Comparison of ENCODE assay signal across 20 cellular contexts in genomic region chr12:93618891-93619410, GRCh38. TPM values are rescaled to one million over a fixed set of nuclear protein-coding genes. Genes with fewer than 3 reads are reported as not detected.
DNase-seq lines count a peak whose midpoint lies in the region; ATAC-seq and TF ChIP-seq lines count a peak whose summit lies in the region.
"Had no signal": no experiment of that assay in that cellular context is flagged by ENCODE, and none has a peak within 500 bp of the region (broad histone marks: within the 10 kb centered on the region; RNA-seq: fewer than 3 reads in every experiment).

No MANE protein-coding gene starts in this region.

- TF ChIP-seq POLR2A in esophagus muscularis mucosa (IDR thresholded peaks at IDR 0.05; ENCODE audit: low read depth) = no peak

- 97% methylated on average over 8 of the region's 8 CpGs for WGBS in esophagus muscularis mucosa

- H3K36me3 Mint-ChIP-seq in activated CD8-positive, alpha-beta T cell treated with anti-CD3 and anti-CD28 coated beads, Interleukin-2, amount 10 ng/mL, durations not matched to agents 7 days and 5 days (ENCODE audit: low read depth) = no peaks in the 10 kb centered on the region
- H3K36me3 Mint-ChIP-seq in activated CD8-positive, alpha-beta T cell treated with anti-CD3 and anti-CD28 coated beads for 36 hours (ENCODE audit: low read depth) = no peaks in the 10 kb centered on the region
- H3K36me3 Mint-ChIP-seq in neural crest cell (ENCODE audit: low read depth) = no peaks in the 10 kb centered on the region
- H3K36me3 Mint-ChIP-seq in type B pancreatic cell = no peaks in the 10 kb centered on the region
- H3K36me3 Mint-ChIP-seq: CD4-positive, CD25-positive, alpha-beta regulatory T cell; CD8-positive, alpha-beta T cell had no signal

- no peak for TF ChIP-seq CTCF in activated CD8-positive, alpha-beta T cell treated with anti-CD3 and anti-CD28 coated beads for 36 hours (IDR thresholded peaks at IDR 0.05)
- TF ChIP-seq CTCF in esophagus muscularis mucosa (IDR thresholded peaks at IDR 0.05) (no peak), neural crest cell (conservative IDR thresholded peaks at IDR 0.05) (no peak), type B pancreatic cell (conservative IDR thresholded peaks at IDR 0.05) (no peak)

- no peaks in the 10 kb centered on the region for H3K27me3 ChIP-seq in esophagus muscularis mucosa
- H3K27me3 ChIP-seq: BLaER1 had no signal

- no peaks in the 10 kb centered on the region for H3K9me3 ChIP-seq in esophagus muscularis mucosa

- TF ChIP-seq EP300 in esophagus muscularis mucosa (IDR thresholded peaks at IDR 0.05) = no peak

- intact Hi-C loops in activated CD8-positive, alpha-beta T cell treated with anti-CD3 and anti-CD28 coated beads for 36 hours (cut with micrococcal nuclease) = no loop called here
- intact Hi-C loops in esophagus muscularis mucosa (cut with DNase I) = no loop called here

- no peaks in the 10 kb centered on the region for H3K4me1 Mint-ChIP-seq in activated CD8-positive, alpha-beta T cell treated with anti-CD3 and anti-CD28 coated beads, Interleukin-2, amount 10 ng/mL, durations not matched to agents 7 days and 5 days (ENCODE audit: low read depth)
- no peaks in the 10 kb centered on the region for H3K4me1 Mint-ChIP-seq in activated CD8-positive, alpha-beta T cell treated with anti-CD3 and anti-CD28 coated beads for 36 hours (ENCODE audit: low read depth)
- H3K4me1 Mint-ChIP-seq in neural crest cell (peaks cover 11% of the 10 kb centered on the region), type B pancreatic cell (ENCODE audit: unreplicated experiment) (no peaks in the 10 kb centered on the region)
- H3K4me1 Mint-ChIP-seq: B cell had no signal

- no peak overlapping the region for H3K27ac Mint-ChIP-seq in activated CD8-positive, alpha-beta T cell treated with anti-CD3 and anti-CD28 coated beads, Interleukin-2, amount 10 ng/mL, durations not matched to agents 7 days and 5 days
- no peak overlapping the region for H3K27ac Mint-ChIP-seq in activated CD8-positive, alpha-beta T cell treated with anti-CD3 and anti-CD28 coated beads for 36 hours
- H3K27ac Mint-ChIP-seq in neural crest cell (ENCODE audit: unreplicated experiment) = peak overlapping the region; percentile 76
- H3K27ac Mint-ChIP-seq in type B pancreatic cell = no peak overlapping the region
- H3K27ac Mint-ChIP-seq: B cell; CD8-positive, alpha-beta T cell; GM23338 had no signal

- no peak for ATAC-seq in activated CD8-positive, alpha-beta T cell treated with anti-CD3 and anti-CD28 coated beads, Interleukin-2, amount 10 ng/mL, durations not matched to agents 7 days and 5 days
- ATAC-seq in activated CD8-positive, alpha-beta T cell treated with anti-CD3 and anti-CD28 coated beads for 36 hours = no peak
- ATAC-seq: CD8-positive, alpha-beta T cell; GM23338 had no signal

- no peaks in the 10 kb centered on the region for H3K9me3 Mint-ChIP-seq in activated CD8-positive, alpha-beta T cell treated with anti-CD3 and anti-CD28 coated beads, Interleukin-2, amount 10 ng/mL, durations not matched to agents 7 days and 5 days (ENCODE audit: insufficient read depth)
- no peaks in the 10 kb centered on the region for H3K9me3 Mint-ChIP-seq in activated CD8-positive, alpha-beta T cell treated with anti-CD3 and anti-CD28 coated beads for 36 hours
- H3K9me3 Mint-ChIP-seq in neural crest cell (peaks cover 4% of the 10 kb centered on the region), type B pancreatic cell (no peaks in the 10 kb centered on the region)
- H3K9me3 Mint-ChIP-seq: CD8-positive, alpha-beta T cell had no signal

- H3K27me3 Mint-ChIP-seq in activated CD8-positive, alpha-beta T cell treated with anti-CD3 and anti-CD28 coated beads, Interleukin-2, amount 10 ng/mL, durations not matched to agents 7 days and 5 days (ENCODE audit: low read depth) = peaks cover 3% of the 10 kb centered on the region
- no peaks in the 10 kb centered on the region for H3K27me3 Mint-ChIP-seq in activated CD8-positive, alpha-beta T cell treated with anti-CD3 and anti-CD28 coated beads for 36 hours
- H3K27me3 Mint-ChIP-seq in neural crest cell (ENCODE audit: low read depth) (no peaks in the 10 kb centered on the region), type B pancreatic cell (peaks cover 5% of the 10 kb centered on the region)

- no peak overlapping the region for H3K27ac ChIP-seq in esophagus muscularis mucosa (replicated peaks in 1 of 4)
- H3K27ac ChIP-seq: 22Rv1, BLaER1, C4-2B had no signal

- H3K4me3 Mint-ChIP-seq in activated CD8-positive, alpha-beta T cell treated with anti-CD3 and anti-CD28 coated beads, Interleukin-2, amount 10 ng/mL, durations not matched to agents 7 days and 5 days = no peak overlapping the region
- no peak overlapping the region for H3K4me3 Mint-ChIP-seq in activated CD8-positive, alpha-beta T cell treated with anti-CD3 and anti-CD28 coated beads for 36 hours
- no peak overlapping the region for H3K4me3 Mint-ChIP-seq in neural crest cell
- no peak overlapping the region for H3K4me3 Mint-ChIP-seq in type B pancreatic cell
- H3K4me3 Mint-ChIP-seq: B cell; CD4-positive, CD25-positive, alpha-beta regulatory T cell; CD8-positive, alpha-beta T cell; GM23338 had no signal

- H3K4me1 ChIP-seq in esophagus muscularis mucosa = peaks cover 0 to 5% (median 0%) of the 10 kb centered on the region in 4 donors
- H3K4me1 ChIP-seq: BLaER1 had no signal

- peak; percentile 15 for DNase-seq in activated CD8-positive, alpha-beta T cell treated with anti-CD3 and anti-CD28 coated beads, Interleukin-2, amount 10 ng/mL, durations not matched to agents 7 days and 5 days
- no peak for DNase-seq in activated CD8-positive, alpha-beta T cell treated with anti-CD3 and anti-CD28 coated beads for 36 hours
- DNase-seq in esophagus muscularis mucosa (ENCODE audit: extremely low spot score) (peak; percentile 75), neural crest cell (ENCODE audit: low read depth, low spot score) (no peak), type B pancreatic cell (ENCODE audit: extremely low spot score, unreplicated experiment) (peak; percentile 52), NCI-H2081 (lab: John Stamatoyannopoulos, UW) (no peak)
- no peak for DNase-seq in activated CD4-positive, alpha-beta T cell treated with anti-CD3 and anti-CD28 coated beads, Interleukin-2, amount 50 U/mL, for 4 hours
- DNase-seq in stimulated activated CD4-positive, alpha-beta T cell treated with anti-CD3 and anti-CD28 coated beads, Interleukin-4, amount 100 ng/mL, for 24 hours = no peak
- DNase-seq: CD4-positive, CD25-positive, alpha-beta regulatory T cell; CD8-positive, alpha-beta T cell; DMS 273 treated with DMSO at 0.1 percent for 48 hours; DMS79; EL; GDM1; HCEC 1CT had no signal

- POLR2A ChIA-PET in activated CD8-positive, alpha-beta T cell treated with anti-CD3 and anti-CD28 coated beads, Interleukin-2, amount 10 ng/mL, durations not matched to agents 7 days and 5 days (lab: Charles Lee) = no interaction called here
- POLR2A ChIA-PET in activated CD8-positive, alpha-beta T cell treated with anti-CD3 and anti-CD28 coated beads for 36 hours (lab: Charles Lee) = interaction anchor here (1.3 kb wide), 1 partner anchor 8 kb away, joined by 3 read pairs; no protein-coding TSS in a partner anchor

- no peak overlapping the region for H3K4me3 ChIP-seq in esophagus muscularis mucosa
- H3K4me3 ChIP-seq: BLaER1, GM23338 had no signal

- H3K36me3 ChIP-seq in esophagus muscularis mucosa = no peaks in the 10 kb centered on the region
- H3K36me3 ChIP-seq: BLaER1 had no signal

- CTCF ChIA-PET in activated CD8-positive, alpha-beta T cell treated with anti-CD3 and anti-CD28 coated beads, Interleukin-2, amount 10 ng/mL, durations not matched to agents 7 days and 5 days (lab: Charles Lee) = no interaction called here
- CTCF ChIA-PET in activated CD8-positive, alpha-beta T cell treated with anti-CD3 and anti-CD28 coated beads for 36 hours (lab: Charles Lee) = no interaction called here

RNA-seq across cellular contexts. Expression of gene SOCS2, which starts 46.5 kb away (rescaled TPM):
- total RNA-seq in activated CD8-positive, alpha-beta T cell treated with anti-CD3 and anti-CD28 coated beads, Interleukin-2, amount 10 ng/mL, durations not matched to agents 7 days and 5 days = 10 to 100 TPM; 33.7 to 39.0 TPM
- 10 to 100 TPM; 40.5 to 40.8 TPM for total RNA-seq in activated CD8-positive, alpha-beta T cell treated with anti-CD3 and anti-CD28 coated beads for 36 hours
- total RNA-seq in esophagus muscularis mucosa (10 to 100 TPM; 10.4 to 46.7 (median 26.5) TPM), neural crest cell (53.5 and 56.4 TPM in 2 replicates), type B pancreatic cell (ENCODE audit: low replicate concordance) (4.4 and 16.4 TPM in 2 replicates)

RNA-seq across cellular contexts. Expression of gene CRADD, which starts 58.2 kb away (rescaled TPM):
- 10 to 100 TPM; 10.8 to 14.6 TPM for total RNA-seq in activated CD8-positive, alpha-beta T cell treated with anti-CD3 and anti-CD28 coated beads, Interleukin-2, amount 10 ng/mL, durations not matched to agents 7 days and 5 days
- 10 to 100 TPM in 1 of 2 experiments, 1 to 10 TPM in 1; 7.0 to 11.3 TPM for total RNA-seq in activated CD8-positive, alpha-beta T cell treated with anti-CD3 and anti-CD28 coated beads for 36 hours
- total RNA-seq in esophagus muscularis mucosa (10 to 100 TPM; 23.5 to 35.3 (median 26.1) TPM), neural crest cell (9.8 and 14.2 TPM in 2 replicates), type B pancreatic cell (ENCODE audit: low replicate concordance) (6.4 and 8.1 TPM in 2 replicates)

Comparison
In these comparisons a context has a peak if more than half of its experiments do, and no peak if none do; other contexts are left out.
1. DNase-seq: peak in activated CD8-positive, alpha-beta T cell treated with anti-CD3 and anti-CD28 coated beads, Interleukin-2, amount 10 ng/mL, durations not matched to agents 7 days and 5 days (single experiment), esophagus muscularis mucosa (single experiment) and type B pancreatic cell (single experiment); none in activated CD8-positive, alpha-beta T cell treated with anti-CD3 and anti-CD28 coated beads for 36 hours (single experiment), neural crest cell (single experiment), NCI-H2081 (0 of 2), activated CD4-positive, alpha-beta T cell treated with anti-CD3 and anti-CD28 coated beads, Interleukin-2, amount 50 U/mL, for 4 hours (0 of 2) and stimulated activated CD4-positive, alpha-beta T cell treated with anti-CD3 and anti-CD28 coated beads, Interleukin-4, amount 100 ng/mL, for 24 hours (single experiment).